ENCODE assay signal across 8 cellular contexts in the genomic region with DNA sequence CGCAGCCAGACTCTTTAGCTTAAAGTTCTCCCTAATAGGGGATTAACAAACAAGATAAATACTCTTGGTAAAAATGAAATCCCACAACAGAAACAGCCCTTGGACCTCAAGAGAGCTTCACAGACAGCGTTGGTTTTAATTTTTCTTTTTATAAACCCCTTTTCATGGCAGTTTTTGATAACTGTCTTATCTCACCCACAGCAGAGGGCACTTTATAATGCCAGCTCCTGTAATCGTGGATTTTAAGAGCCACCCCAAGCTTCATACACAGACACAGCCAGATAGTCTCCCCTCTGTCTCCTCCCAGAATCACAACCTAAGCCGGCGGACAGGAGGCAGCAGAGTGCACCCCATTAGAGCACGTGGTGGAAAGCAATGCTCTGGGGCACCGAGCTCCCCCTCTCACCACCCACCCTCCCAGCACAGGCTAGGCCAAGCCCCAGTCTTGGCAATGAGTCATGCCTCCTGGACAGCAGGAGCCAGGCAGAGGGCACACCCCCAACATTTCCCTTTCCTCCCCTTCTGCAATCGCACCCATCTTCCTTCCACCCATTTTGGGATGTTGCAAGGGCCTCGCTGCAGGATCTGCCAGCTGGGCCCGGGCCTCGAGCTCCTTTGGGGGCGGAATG. TPM values are rescaled to one million over a fixed set of nuclear protein-coding genes. Genes with fewer than 3 reads are reported as not detected.
A peak's percentile ranks its signal among the peaks of the same experiment; 100 is the strongest.
DNase-seq lines count a peak whose midpoint lies in the region.

No MANE protein-coding gene starts in this region.

- H3K4me3 Mint-ChIP-seq in activated CD4-positive, alpha-beta memory T cell treated with anti-CD3 and anti-CD28 coated beads for 36 hours = peak overlapping the region; percentile 20

- H3K27me3 Mint-ChIP-seq in activated CD4-positive, alpha-beta memory T cell treated with anti-CD3 and anti-CD28 coated beads for 36 hours = peaks cover 63% of the 10 kb centered on the region

- intact Hi-C loops in activated CD4-positive, alpha-beta memory T cell treated with anti-CD3 and anti-CD28 coated beads for 36 hours (cut with micrococcal nuclease) = loop anchor here (5.0 kb wide), 2 partner anchors 159 to 319 kb away; no protein-coding TSS in a partner anchor

- POLR2A ChIA-PET in activated CD4-positive, alpha-beta memory T cell treated with anti-CD3 and anti-CD28 coated beads for 36 hours (lab: Charles Lee) = no interaction called here

- CTCF ChIA-PET in activated CD4-positive, alpha-beta memory T cell treated with anti-CD3 and anti-CD28 coated beads for 36 hours (lab: Charles Lee) = interaction anchor here (1.4 kb wide), 1 partner anchor 113 kb away, joined by 4 read pairs; no protein-coding TSS in a partner anchor

- DNase-seq in activated effector memory CD4-positive, alpha-beta T cell treated with Interleukin-2 at 50 U/mL for 16 hours = peak; percentile 14
- no peak for DNase-seq in activated effector memory CD4-positive, alpha-beta T cell treated with anti-CD3 and anti-CD28 coated beads, Interleukin-2, amount 50 U/mL, for 16 hours
- DNase-seq in H7 = peak; percentile 84
- peak; percentile 99 for DNase-seq in M059J (ENCODE audit: low read depth)
- peak; percentile 58 for DNase-seq in activated CD4-positive, alpha-beta memory T cell treated with anti-CD3 and anti-CD28 coated beads for 36 hours
- peak; percentile 94 for DNase-seq in fibroblast of peridontal ligament (ENCODE audit: extremely low read depth)
- peak; percentile 90 for DNase-seq in myocyte (ENCODE audit: low read depth)
- peak; percentile 95 for DNase-seq in ureter (ENCODE audit: low spot score)

- no peaks in the 10 kb centered on the region for H3K36me3 Mint-ChIP-seq in activated CD4-positive, alpha-beta memory T cell treated with anti-CD3 and anti-CD28 coated beads for 36 hours

- H3K4me3 ChIP-seq in H7 (ENCODE audit: insufficient read depth, low read depth, low read length) = peak overlapping the region; percentile 84

- peaks cover 2% of the 10 kb centered on the region for H3K36me3 ChIP-seq in H7 (replicated peaks; ENCODE audit: control insufficient read depth, insufficient read depth, low read length)

- peaks cover 9% of the 10 kb centered on the region for H3K27me3 ChIP-seq in H7 (ENCODE audit: control insufficient read depth, insufficient read depth, low read length)

- peaks cover 26% of the 10 kb centered on the region for H3K4me1 Mint-ChIP-seq in activated CD4-positive, alpha-beta memory T cell treated with anti-CD3 and anti-CD28 coated beads for 36 hours (ENCODE audit: low read depth)

- H3K27ac Mint-ChIP-seq in activated CD4-positive, alpha-beta memory T cell treated with anti-CD3 and anti-CD28 coated beads for 36 hours = no peak overlapping the region

- H3K9me3 Mint-ChIP-seq in activated CD4-positive, alpha-beta memory T cell treated with anti-CD3 and anti-CD28 coated beads for 36 hours = no peaks in the 10 kb centered on the region

RNA-seq across cellular contexts. Expression of gene JAG1, which starts 2.5 kb away (rescaled TPM):
- total RNA-seq in H7 (2014; rRNA removed; shearing (Covaris generic)) = 21.9 and 30.0 TPM in 2 replicates
- 10.9 and 14.8 TPM in 2 replicates for total RNA-seq in M059J (2014; rRNA removed; shearing (Covaris generic))
- under 1 TPM; 0.15 to 0.40 TPM for total RNA-seq in activated CD4-positive, alpha-beta memory T cell treated with anti-CD3 and anti-CD28 coated beads for 36 hours
- 14.0 and 30.8 TPM in 2 replicates for total RNA-seq in myocyte
- polyA plus RNA-seq in myocyte (2012) = 13.7 TPM
- total RNA-seq in ureter = 161 TPM
